16 cellular contexts compared by ENCODE assay signal in genomic region chr7:32108651-32109050, GRCh38. TPM values are rescaled to one million over a fixed set of nuclear protein-coding genes. Genes with fewer than 3 reads are reported as not detected.
"Had no signal": no experiment of that assay in that cellular context is flagged by ENCODE, and none has a peak within 500 bp of the region (broad histone marks: within the 10 kb centered on the region; RNA-seq: fewer than 3 reads in every experiment).

No MANE protein-coding gene starts in this region.

- ATAC-seq: gastroesophageal sphincter; left colon; mucosa of descending colon; naive thymus-derived CD8-positive, alpha-beta T cell had no signal

- H3K36me3 ChIP-seq: gastroesophageal sphincter, prostate gland, sigmoid colon, transverse colon had no signal

- H3K27ac ChIP-seq: gastroesophageal sphincter, prostate gland, sigmoid colon, transverse colon had no signal

- H3K9me3 ChIP-seq: prostate gland had no signal

- H3K4me1 ChIP-seq: gastroesophageal sphincter, prostate gland, sigmoid colon, transverse colon had no signal

- H3K27me3 ChIP-seq: gastroesophageal sphincter, sigmoid colon, transverse colon had no signal

- DNase-seq: activated CD4-positive, alpha-beta memory T cell treated with anti-CD3 and anti-CD28 coated beads for 36 hours; activated gamma-delta T cell; activated T-cell treated with anti-CD3 and anti-CD28 coated beads, Interleukin-2, amount 50 U/mL, for 48 hours; immature natural killer cell; left colon; mucosa of descending colon; naive thymus-derived CD8-positive, alpha-beta T cell; nucleus accumbens; sigmoid colon; stimulated activated CD4-positive, alpha-beta T cell treated with anti-CD3 and anti-CD28 coated beads, Interleukin-12 subunit alpha, Interleukin-12 subunit beta, amount 100 ng/mL, for 4 hours; stimulated activated naive CD4-positive, alpha-beta T cell; substantia nigra; T-helper 9 cell; transverse colon had no signal

- H3K4me3 ChIP-seq: gastroesophageal sphincter, mucosa of descending colon, prostate gland, sigmoid colon, transverse colon had no signal

RNA-seq across cellular contexts. Expression of gene PDE1C, which starts 38.4 kb away (rescaled TPM):
- total RNA-seq: activated CD4-positive, alpha-beta memory T cell treated with anti-CD3 and anti-CD28 coated beads for 36 hours; naive thymus-derived CD8-positive, alpha-beta T cell had no signal
- polyA plus RNA-seq: naive thymus-derived CD8-positive, alpha-beta T cell had no signal
